In genomic region chr12:99453831-99454538, GRCh38 we compare ENCODE assay signal across 11 cellular contexts.
A peak's percentile ranks its signal among the peaks of the same experiment; 100 is the strongest.
DNase-seq lines count a peak whose midpoint lies in the region; ATAC-seq and TF ChIP-seq lines count a peak whose summit lies in the region.
"Had no signal": no experiment of that assay in that cellular context is flagged by ENCODE, and none has a peak within 500 bp of the region (broad histone marks: within the 10 kb centered on the region; RNA-seq: fewer than 3 reads in every experiment).

No MANE protein-coding gene starts in this region.

- TF ChIP-seq CTCF in coronary artery (IDR thresholded peaks at IDR 0.05) (no peak), PC-3 (conservative IDR thresholded peaks at IDR 0.05; ENCODE audit: low read depth, low read length) (no peak)

- H3K9me2 ChIP-seq in PC-3 (replicated peaks; ENCODE audit: low read length) = no peaks in the 10 kb centered on the region

- H3K4me2 ChIP-seq in PC-3 (ENCODE audit: low read length) = no peak overlapping the region

- no peaks in the 10 kb centered on the region for H3K79me2 ChIP-seq in PC-3 (ENCODE audit: low read length)

- no peak overlapping the region for H3K9ac ChIP-seq in PC-3 (ENCODE audit: low read length)

- no peaks in the 10 kb centered on the region for H3K27me3 ChIP-seq in PC-3 (ENCODE audit: low read length)
- H3K27me3 ChIP-seq: cardiac muscle cell had no signal

- ATAC-seq in GM21390 (IDR thresholded peaks at IDR 0.05; ENCODE audit: unreplicated experiment) (peak; percentile 59), HG03159 (IDR thresholded peaks at IDR 0.05; ENCODE audit: unreplicated experiment) (peak; percentile 49), PC-3 (no peak)

- no TSS peak for BruUV-seq in PC-3 (replicated peaks; lab: Mats Ljungman, UMichigan)

- peak overlapping the region; percentile 44 for H3K4me3 ChIP-seq in coronary artery
- no peak overlapping the region for H3K4me3 ChIP-seq in PC-3 (ENCODE audit: low read length)
- H3K4me3 ChIP-seq: cardiac muscle cell had no signal

- H3F3A ChIP-seq in PC-3 (ENCODE audit: low read length, unreplicated experiment) = no peaks in the 10 kb centered on the region

- peaks cover 2% of the 10 kb centered on the region; the same call in 1 of the 2 replicates for H3K9me3 ChIP-seq in PC-3 (ENCODE audit: low read length)

- intact Hi-C loops in PC-3 (cut with micrococcal nuclease) = no loop called here

- H3K36me3 ChIP-seq in PC-3 (ENCODE audit: low read depth, low read length) = no peaks in the 10 kb centered on the region
- H3K36me3 ChIP-seq: cardiac muscle cell had no signal

- H2AFZ ChIP-seq in PC-3 (ENCODE audit: low read length) = no peak overlapping the region

- POLR2A ChIA-PET in PC-3 (lab: Charles Lee; ENCODE audit: unreplicated experiment) = no interaction called here

- H3K4me1 ChIP-seq in PC-3 (ENCODE audit: insufficient read depth, low read length) = peaks cover 15% of the 10 kb centered on the region; the same call in 1 of the 2 replicates

- H4K20me1 ChIP-seq in PC-3 (ENCODE audit: low read length) = no peaks in the 10 kb centered on the region

- peak overlapping the region; percentile 40 to 54 for H3K27ac ChIP-seq in coronary artery
- no peak overlapping the region for H3K27ac ChIP-seq in PC-3 (ENCODE audit: low read length)
- H3K27ac ChIP-seq: cardiac muscle cell had no signal

- CTCF ChIA-PET in PC-3 (lab: Charles Lee) = no interaction called here

- DNase-seq in GM03348 (ENCODE audit: low spot score) (peak; percentile 8), coronary artery (ENCODE audit: low spot score) (no peak), SW480 (ENCODE audit: low spot score) (no peak), PC-3 (no peak), NCI-H748 treated with DMSO at 0.1 percent for 48 hours (lab: John Stamatoyannopoulos, UW) (no peak)
- DNase-seq in effector CD8-positive, alpha-beta T cell (lab: John Stamatoyannopoulos, UW) = no peak
- DNase-seq: activated CD4-positive, alpha-beta T cell treated with anti-CD3 and anti-CD28 coated beads, Interleukin-2, amount 50 U/mL, for 4 hours; H7 had no signal
